ENCODE assay signal across 15 cellular contexts in genomic region chr7:83072576-83073517, GRCh38.
DNase-seq lines count a peak whose midpoint lies in the region; FAIRE-seq and TF ChIP-seq lines count a peak whose summit lies in the region.
"Had no signal": no experiment of that assay in that cellular context is flagged by ENCODE, and none has a peak within 500 bp of the region (broad histone marks: within the 10 kb centered on the region; RNA-seq: fewer than 3 reads in every experiment).

No MANE protein-coding gene starts in this region.

- H3K27me3 Mint-ChIP-seq in activated T-helper 2 cell treated with anti-CD3 and anti-CD28 coated beads, Interferon-gamma antibody, Interleukin-2, Interleukin-4, amounts not matched to agents 10 μg/mL and 5 μg/mL and 100 μg/mL, durations not matched to agents 14 hours and 24 hours and 36 hours (ENCODE audit: low read depth): no peaks in the 10 kb centered on the region
- H3K27me3 Mint-ChIP-seq: activated naive CD8-positive, alpha-beta T cell had no signal

- no peaks in the 10 kb centered on the region for H3K4me1 Mint-ChIP-seq in activated T-helper 2 cell treated with anti-CD3 and anti-CD28 coated beads, Interferon-gamma antibody, Interleukin-2, Interleukin-4, amounts not matched to agents 10 μg/mL and 5 μg/mL and 100 μg/mL, durations not matched to agents 14 hours and 24 hours and 36 hours (ENCODE audit: low read depth)

- TF ChIP-seq CTCF in HEK293 (tag by site-specific recombination; IDR thresholded peaks at IDR 0.05): no peak

- no peaks in the 10 kb centered on the region for H3K9me3 ChIP-seq in HEK293 (ENCODE audit: control insufficient read depth, insufficient read depth, low read depth, low read length)
- H3K9me3 ChIP-seq: thoracic aorta had no signal

- H3K4me1 ChIP-seq in HEK293 (ENCODE audit: control insufficient read depth, insufficient read depth, low read length): no peaks in the 10 kb centered on the region

- no peaks in the 10 kb centered on the region for H3K36me3 ChIP-seq in HEK293 (ENCODE audit: control insufficient read depth in 2 of 2, insufficient read depth in 1 of 2, low read length in 2 of 2)
- H3K36me3 ChIP-seq: thoracic aorta had no signal

- DNase-seq in DMS 273 (lab: John Stamatoyannopoulos, UW; ENCODE audit: unreplicated experiment) (peak; percentile 38), DMS 273 treated with DMSO at 0.1 percent for 48 hours (lab: John Stamatoyannopoulos, UW) (no peak), nucleus accumbens (lab: John Stamatoyannopoulos, UW) (no peak)
- no peak for DNase-seq in stimulated activated CD4-positive, alpha-beta T cell treated with anti-CD3 and anti-CD28 coated beads, Interleukin-15, amount 100 ng/mL, for 24 hours
- DNase-seq in activated T-helper 2 cell treated with anti-CD3 and anti-CD28 coated beads, Interferon-gamma antibody, Interleukin-2, Interleukin-4, amounts not matched to agents 10 μg/mL and 5 μg/mL and 100 μg/mL, durations not matched to agents 14 hours and 24 hours and 36 hours (ENCODE audit: low spot score): no peak
- DNase-seq: 8988T; activated CD4-positive, CD25-positive, alpha-beta regulatory T cell; activated CD8-positive, alpha-beta memory T cell treated with anti-CD3 and anti-CD28 coated beads, Interleukin-2, amount 50 U/mL, for 48 hours; DMS153; NCI-H187 treated with DMSO at 0.1 percent for 48 hours had no signal

- no peaks in the 10 kb centered on the region for H3K9me3 Mint-ChIP-seq in activated T-helper 2 cell treated with anti-CD3 and anti-CD28 coated beads, Interferon-gamma antibody, Interleukin-2, Interleukin-4, amounts not matched to agents 10 μg/mL and 5 μg/mL and 100 μg/mL, durations not matched to agents 14 hours and 24 hours and 36 hours

- FAIRE-seq in TTC549 (lab: Jason Lieb, UNC) (peak; percentile 72), islet of Langerhans (lab: Jason Lieb, UNC) (peak; percentile 82)

- POLR2A ChIA-PET in HEK293 (lab: Yijun Ruan, JAX): no interaction called here

- no peak overlapping the region for H3K27ac Mint-ChIP-seq in activated T-helper 2 cell treated with anti-CD3 and anti-CD28 coated beads, Interferon-gamma antibody, Interleukin-2, Interleukin-4, amounts not matched to agents 10 μg/mL and 5 μg/mL and 100 μg/mL, durations not matched to agents 14 hours and 24 hours and 36 hours
- H3K27ac Mint-ChIP-seq: activated naive CD8-positive, alpha-beta T cell had no signal

- no peak overlapping the region for H3K27ac ChIP-seq in HEK293 (ENCODE audit: extremely low read depth, low read depth, low read length)
- H3K27ac ChIP-seq: thoracic aorta had no signal

- intact Hi-C loops in activated T-helper 2 cell treated with anti-CD3 and anti-CD28 coated beads, Interferon-gamma antibody, Interleukin-2, Interleukin-4, amounts not matched to agents 10 μg/mL and 5 μg/mL and 100 μg/mL, durations not matched to agents 14 hours and 24 hours and 36 hours (cut with micrococcal nuclease): no loop called here

- no peaks in the 10 kb centered on the region for H3K36me3 Mint-ChIP-seq in activated T-helper 2 cell treated with anti-CD3 and anti-CD28 coated beads, Interferon-gamma antibody, Interleukin-2, Interleukin-4, amounts not matched to agents 10 μg/mL and 5 μg/mL and 100 μg/mL, durations not matched to agents 14 hours and 24 hours and 36 hours (ENCODE audit: low read depth)
- H3K36me3 Mint-ChIP-seq: activated naive CD8-positive, alpha-beta T cell had no signal

- no peak overlapping the region for H3K4me3 Mint-ChIP-seq in activated T-helper 2 cell treated with anti-CD3 and anti-CD28 coated beads, Interferon-gamma antibody, Interleukin-2, Interleukin-4, amounts not matched to agents 10 μg/mL and 5 μg/mL and 100 μg/mL, durations not matched to agents 14 hours and 24 hours and 36 hours (ENCODE audit: low read depth)
- H3K4me3 Mint-ChIP-seq: activated naive CD8-positive, alpha-beta T cell had no signal

- CTCF ChIA-PET in HEK293 (lab: Yijun Ruan, JAX): interaction anchor here (0.6 to 2.3 kb wide), 9 partner anchors 10 to 333 kb away, joined by 3 to 9 read pairs (median 3); partner anchors contain the start of gene PCLO

- no peak overlapping the region for H3K4me3 ChIP-seq in HEK293 (ENCODE audit: low read depth, low read length)
- H3K4me3 ChIP-seq: thoracic aorta had no signal

TF ChIP-seq in HEK293, 187 proteins besides CTCF, POLR2A, EP300 and RAD21:
- TF ChIP-seq ZNF449 (tag by site-specific recombination; IDR thresholded peaks at IDR 0.05) (no peak), ZNF37A (tag by site-specific recombination; IDR thresholded peaks at IDR 0.05) (no peak), ZNF654 (tag by site-specific recombination; IDR thresholded peaks at IDR 0.05; ENCODE audit: low read depth) (peak; percentile 6; the same call in 1 of the 2 replicates)
